ENCODE assay signal across 9 cellular contexts in genomic region chr20:1005452-1006027, GRCh38. TPM values are rescaled to one million over a fixed set of nuclear protein-coding genes. Genes with fewer than 3 reads are reported as not detected.
DNase-seq lines count a peak whose midpoint lies in the region; ATAC-seq and TF ChIP-seq lines count a peak whose summit lies in the region.
"Had no signal": no experiment of that assay in that cellular context is flagged by ENCODE, and none has a peak within 500 bp of the region (broad histone marks: within the 10 kb centered on the region; RNA-seq: fewer than 3 reads in every experiment).

No MANE protein-coding gene starts in this region.

- H3K36me3 ChIP-seq in breast epithelium (no peaks in the 10 kb centered on the region), aorta (ENCODE audit: control insufficient read depth in 1 of 2, insufficient read depth in 2 of 2, low read length in 1 of 2) (no peaks in the 10 kb centered on the region)

- DNase-seq in MCF 10A (ENCODE audit: unreplicated experiment) (peak; percentile 62), breast epithelium (ENCODE audit: low spot score in 2 of 2) (no peak), HT1080 (ENCODE audit: low read depth) (peak; percentile 36), fibroblast of mammary gland (ENCODE audit: low read depth) (peak; percentile 24), aorta (no peak), posterior vena cava (ENCODE audit: low spot score) (no peak)
- peak in 1 of 2 donors; percentile 28 for DNase-seq in stimulated activated naive CD8-positive, alpha-beta T cell treated with anti-CD3 and anti-CD28 coated beads, Interleukin-15, amount 100 ng/mL, for 72 hours

- POLR2A ChIA-PET in MCF 10A (lab: Yijun Ruan, JAX), result interaction anchor here (0.7 kb wide), 1 partner anchor 48 kb away, joined by 3 read pairs; no protein-coding TSS in a partner anchor

- no peak overlapping the region for H3K27ac ChIP-seq in breast epithelium
- no peak overlapping the region for H3K27ac ChIP-seq in aorta (ENCODE audit: low read depth in 1 of 2, low read length in 2 of 2)

- H3K4me1 ChIP-seq in breast epithelium (no peaks in the 10 kb centered on the region), aorta (ENCODE audit: control insufficient read depth in 1 of 2, insufficient read depth in 2 of 2, low read length in 2 of 2) (no peaks in the 10 kb centered on the region)

- peaks cover 60% of the 10 kb centered on the region for H3K27me3 Mint-ChIP-seq in MCF 10A (ENCODE audit: insufficient read depth, unreplicated experiment)
- peaks cover 48% of the 10 kb centered on the region for H3K27me3 Mint-ChIP-seq in stimulated activated naive CD8-positive, alpha-beta T cell treated with anti-CD3 and anti-CD28 coated beads, Interleukin-15, amount 100 ng/mL, for 72 hours

- H3K27me3 ChIP-seq in breast epithelium (peaks cover 0 to 15% of the 10 kb centered on the region in 2 donors), aorta (ENCODE audit: control insufficient read depth in 1 of 2, insufficient read depth in 2 of 2, low read length in 1 of 2) (no peaks in the 10 kb centered on the region)

- H3K4me3 ChIP-seq in breast epithelium (no peak overlapping the region), fibroblast of mammary gland (ENCODE audit: control insufficient read depth, low read depth, low read length) (no peak overlapping the region), aorta (ENCODE audit: low read length in 2 of 2) (no peak overlapping the region)

- 36 to 37% methylated on average over 5 of the region's 5 CpGs for WGBS in aorta, 2 donors

- peak; percentile 96 for ATAC-seq in SK-N-SH treated with all-trans-retinoic acid at 6 μM for 48 hours
- peak; percentile 90 for ATAC-seq in stimulated activated naive CD8-positive, alpha-beta T cell treated with anti-CD3 and anti-CD28 coated beads, Interleukin-15, amount 100 ng/mL, for 72 hours
- ATAC-seq in aorta (ENCODE audit: low FRiP score), result no peak

- H3K9me3 Mint-ChIP-seq in MCF 10A (ENCODE audit: unreplicated experiment), result no peaks in the 10 kb centered on the region
- no peaks in the 10 kb centered on the region for H3K9me3 Mint-ChIP-seq in stimulated activated naive CD8-positive, alpha-beta T cell treated with anti-CD3 and anti-CD28 coated beads, Interleukin-15, amount 100 ng/mL, for 72 hours
- H3K9me3 Mint-ChIP-seq: nephron had no signal

- intact Hi-C loops in MCF 10A (cut with micrococcal nuclease) (no loop called here), breast epithelium (cut with DNase I; ENCODE audit: low total_unique reads) (loop anchor here (5.0 kb wide), 1 partner anchor 1432 kb away; no protein-coding TSS in a partner anchor), aorta (cut with DNase I) (no loop called here), posterior vena cava (cut with DNase I) (no loop called here)

- no peaks in the 10 kb centered on the region for H3K36me3 Mint-ChIP-seq in MCF 10A (ENCODE audit: insufficient read depth, unreplicated experiment)

- H3K4me1 Mint-ChIP-seq in MCF 10A (ENCODE audit: insufficient read depth, unreplicated experiment), result no peaks in the 10 kb centered on the region
- peaks cover 8% of the 10 kb centered on the region for H3K4me1 Mint-ChIP-seq in stimulated activated naive CD8-positive, alpha-beta T cell treated with anti-CD3 and anti-CD28 coated beads, Interleukin-15, amount 100 ng/mL, for 72 hours

- no TSS peak for BruUV-seq in MCF 10A (replicated peaks; lab: Mats Ljungman, UMichigan)

- no peak for TF ChIP-seq POLR2A in breast epithelium (IDR thresholded peaks at IDR 0.05)

- TF ChIP-seq CTCF in MCF 10A (IDR thresholded peaks at IDR 0.05; ENCODE audit: unreplicated experiment) (no peak), breast epithelium (IDR thresholded peaks at IDR 0.05) (no peak), fibroblast of mammary gland (conservative IDR thresholded peaks at IDR 0.05; ENCODE audit: control insufficient read depth, insufficient read depth, low read depth, low read length) (no peak)

- CTCF ChIA-PET in MCF 10A (lab: Yijun Ruan, JAX), result interaction anchor here (0.7 to 1.1 kb wide), 2 partner anchors 31 to 49 kb away, joined by 3 read pairs; no protein-coding TSS in a partner anchor

- no peak overlapping the region for H3K27ac Mint-ChIP-seq in MCF 10A (ENCODE audit: low read depth, unreplicated experiment)
- no peak overlapping the region for H3K27ac Mint-ChIP-seq in stimulated activated naive CD8-positive, alpha-beta T cell treated with anti-CD3 and anti-CD28 coated beads, Interleukin-15, amount 100 ng/mL, for 72 hours
- H3K27ac Mint-ChIP-seq: nephron had no signal

- no peaks in the 10 kb centered on the region for H3K9me3 ChIP-seq in breast epithelium
- H3K9me3 ChIP-seq in aorta (ENCODE audit: control insufficient read depth, low read length), result no peaks in the 10 kb centered on the region

- H3K4me3 Mint-ChIP-seq in MCF 10A (ENCODE audit: unreplicated experiment), result no peak overlapping the region
- H3K4me3 Mint-ChIP-seq in stimulated activated naive CD8-positive, alpha-beta T cell treated with anti-CD3 and anti-CD28 coated beads, Interleukin-15, amount 100 ng/mL, for 72 hours, result no peak overlapping the region

TF ChIP-seq in SK-N-SH treated with all-trans-retinoic acid at 6 μM for 48 hours, 23 proteins besides CTCF, POLR2A, EP300 and RAD21:
- no peak for TF ChIP-seq ARNTL (CRISPR knock-in tag; IDR thresholded peaks at IDR 0.05; ENCODE audit: borderline replicate concordance, low read depth)
- no peak for TF ChIP-seq TOX (CRISPR knock-in tag; IDR thresholded peaks at IDR 0.05; ENCODE audit: borderline replicate concordance)
- TF ChIP-seq, protein P1, sequence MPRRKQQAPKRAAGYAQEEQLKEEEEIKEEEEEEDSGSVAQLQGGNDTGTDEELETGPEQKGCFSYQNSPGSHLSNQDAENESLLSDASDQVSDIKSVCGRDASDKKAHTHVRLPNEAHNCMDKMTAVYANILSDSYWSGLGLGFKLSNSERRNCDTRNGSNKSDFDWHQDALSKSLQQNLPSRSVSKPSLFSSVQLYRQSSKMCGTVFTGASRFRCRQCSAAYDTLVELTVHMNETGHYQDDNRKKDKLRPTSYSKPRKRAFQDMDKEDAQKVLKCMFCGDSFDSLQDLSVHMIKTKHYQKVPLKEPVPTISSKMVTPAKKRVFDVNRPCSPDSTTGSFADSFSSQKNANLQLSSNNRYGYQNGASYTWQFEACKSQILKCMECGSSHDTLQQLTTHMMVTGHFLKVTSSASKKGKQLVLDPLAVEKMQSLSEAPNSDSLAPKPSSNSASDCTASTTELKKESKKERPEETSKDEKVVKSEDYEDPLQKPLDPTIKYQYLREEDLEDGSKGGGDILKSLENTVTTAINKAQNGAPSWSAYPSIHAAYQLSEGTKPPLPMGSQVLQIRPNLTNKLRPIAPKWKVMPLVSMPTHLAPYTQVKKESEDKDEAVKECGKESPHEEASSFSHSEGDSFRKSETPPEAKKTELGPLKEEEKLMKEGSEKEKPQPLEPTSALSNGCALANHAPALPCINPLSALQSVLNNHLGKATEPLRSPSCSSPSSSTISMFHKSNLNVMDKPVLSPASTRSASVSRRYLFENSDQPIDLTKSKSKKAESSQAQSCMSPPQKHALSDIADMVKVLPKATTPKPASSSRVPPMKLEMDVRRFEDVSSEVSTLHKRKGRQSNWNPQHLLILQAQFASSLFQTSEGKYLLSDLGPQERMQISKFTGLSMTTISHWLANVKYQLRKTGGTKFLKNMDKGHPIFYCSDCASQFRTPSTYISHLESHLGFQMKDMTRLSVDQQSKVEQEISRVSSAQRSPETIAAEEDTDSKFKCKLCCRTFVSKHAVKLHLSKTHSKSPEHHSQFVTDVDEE (CRISPR knock-in tag; IDR thresholded peaks at IDR 0.05), result no peak
- no peak for TF ChIP-seq PPARA (CRISPR knock-in tag; IDR thresholded peaks at IDR 0.05; ENCODE audit: borderline replicate concordance)
- TF ChIP-seq BACH2 (CRISPR knock-in tag; IDR thresholded peaks at IDR 0.05; ENCODE audit: borderline replicate concordance), result no peak
- TF ChIP-seq PATZ1 (CRISPR knock-in tag; IDR thresholded peaks at IDR 0.05; ENCODE audit: borderline replicate concordance), result no peak
TF ChIP-seq in SK-N-SH treated with all-trans-retinoic acid at 6 μM for 48 hours: peak in this region for 0.

RNA-seq across cellular contexts. Expression of gene RSPO4, which starts 3.4 kb away (rescaled TPM):
- not detected in 2 replicates for total RNA-seq in MCF 10A (2022)
- total RNA-seq in breast epithelium, result not detected
- total RNA-seq in HT1080 (2014; rRNA removed; shearing (Covaris generic)), result 0.30 and 0.32 TPM in 2 replicates
- 0.28 TPM in 2 replicates for polyA plus RNA-seq in HT1080 (2015; cell fraction: cytosol; rRNA removed)
- polyA plus RNA-seq in HT1080 (2015; cell fraction: nucleus; rRNA removed), result 0.32 and 0.49 TPM in 2 replicates
- total RNA-seq in aorta, result 1 to 10 TPM in 1 of 2 donors, under 1 TPM in 1; 0.93 to 1.0 TPM
- not detected for polyA plus RNA-seq in aorta
- total RNA-seq in posterior vena cava, result under 1 TPM in 1 of 2 donors, not detected in 1; 0.24 TPM

Comparison
In these comparisons a context has a peak if more than half of its experiments do, and no peak if none do; other contexts are left out.
1. DNase-seq: peak in MCF 10A (single experiment), HT1080 (single experiment) and fibroblast of mammary gland (single experiment); none in breast epithelium (0 of 2), aorta (0 of 2) and posterior vena cava (single experiment).